35 cellular contexts compared by ENCODE assay signal in genomic region chr3:33273628-33274027, GRCh38.
"Had no signal": no experiment of that assay in that cellular context is flagged by ENCODE, and none has a peak within 500 bp of the region (broad histone marks: within the 10 kb centered on the region; RNA-seq: fewer than 3 reads in every experiment).

No MANE protein-coding gene starts in this region.

- H3K36me3 ChIP-seq: MG63 had no signal

- H3K9me3 ChIP-seq: MG63 had no signal

- H3K4me3 ChIP-seq: MG63 had no signal

- H3K27me3 ChIP-seq: MG63 had no signal

- DNase-seq: Karpas-422, Kasumi-1, MG63, MM.1S, MV-4-11, NCI-H1048, NCI-H1092, NCI-H1092 treated with DMSO at 0.1 percent for 48 hours, NCI-H1105, NCI-H1105 treated with DMSO at 0.1 percent for 48 hours, NCI-H1417, NCI-H1417 treated with DMSO at 0.1 percent for 48 hours, NCI-H1436, NCI-H1436 treated with DMSO at 0.1 percent for 48 hours, NCI-H146, NCI-H1694, NCI-H1694 treated with DMSO at 0.1 percent for 48 hours, NCI-H187, NCI-H187 treated with DMSO at 0.1 percent for 48 hours, NCI-H1930, NCI-H2029, NCI-H2029 treated with DMSO at 0.1 percent for 48 hours, NCI-H2081, NCI-H2081 treated with DMSO at 0.1 percent for 48 hours, NCI-H2107, NCI-H2171, NCI-H2171 treated with DMSO at 0.1 percent for 48 hours, NCI-H2227 treated with DMSO at 0.1 percent for 48 hours, NCI-H226, NCI-H345, NCI-H446, NCI-H446 treated with DMSO at 0.1 percent for 48 hours, NCI-H510A, NCI-H510A treated with DMSO at 0.1 percent for 48 hours, NCI-H524 had no signal
